7 cellular contexts compared by ENCODE assay signal in genomic region chr5:118611332-118611945, GRCh38.
DNase-seq lines count a peak whose midpoint lies in the region; ATAC-seq and TF ChIP-seq lines count a peak whose summit lies in the region.

No MANE protein-coding gene starts in this region.

- no peaks in the 10 kb centered on the region for H3K27me3 ChIP-seq in WERI-Rb-1 (ENCODE audit: insufficient read depth, low read depth, severe bottlenecking)
- H3K27me3 ChIP-seq in left lung = no peaks in the 10 kb centered on the region

- TF ChIP-seq CTCF in GM12875 (IDR thresholded peaks at IDR 0.05; ENCODE audit: borderline replicate concordance, insufficient read depth, low read depth, low read length) (peak; percentile 46; the same call in 1 of the 2 replicates), WERI-Rb-1 (IDR thresholded peaks at IDR 0.05; ENCODE audit: low read depth, low read length) (peak; percentile 76), left lung (IDR thresholded peaks at IDR 0.05) (peak; percentile 20 to 47)

- H3K4me3 ChIP-seq in GM12875 (ENCODE audit: low read depth, low read length) (no peak overlapping the region), WERI-Rb-1 (ENCODE audit: low read depth, low read length) (no peak overlapping the region), left lung (no peak overlapping the region)

- DNase-seq in WERI-Rb-1 = peak; percentile 62
- DNase-seq in left lung = no peak
- DNase-seq in NCI-H187 treated with DMSO at 0.1 percent for 48 hours (lab: John Stamatoyannopoulos, UW) = no peak
- no peak for DNase-seq in cerebellar nuclear complex (lab: John Stamatoyannopoulos, UW)

- H3K4me1 ChIP-seq in left lung = no peaks in the 10 kb centered on the region

- intact Hi-C loops in left lung (cut with DNase I) = no loop called here

- H3K27ac ChIP-seq in WERI-Rb-1 (no peak overlapping the region), left lung (no peak overlapping the region)

- peak; percentile 53 for ATAC-seq in HG03280 (IDR thresholded peaks at IDR 0.05; ENCODE audit: unreplicated experiment)
- peak; percentile 83 for ATAC-seq in left lung
- no peak for ATAC-seq in HG03039 (IDR thresholded peaks at IDR 0.05; ENCODE audit: unreplicated experiment)

- no peaks in the 10 kb centered on the region for H3K36me3 ChIP-seq in WERI-Rb-1
- no peaks in the 10 kb centered on the region for H3K36me3 ChIP-seq in left lung

- H3K9me3 ChIP-seq in WERI-Rb-1 (ENCODE audit: severe bottlenecking) (no peaks in the 10 kb centered on the region), left lung (no peaks in the 10 kb centered on the region)
